8 cellular contexts compared by ENCODE assay signal in genomic region chr1:234771642-234772344, GRCh38.
DNase-seq lines count a peak whose midpoint lies in the region; ATAC-seq, FAIRE-seq and TF ChIP-seq lines count a peak whose summit lies in the region.

No MANE protein-coding gene starts in this region.

- no peaks in the 10 kb centered on the region for H3K9me1 ChIP-seq in keratinocyte (ENCODE audit: control insufficient read depth, extremely low read depth, insufficient read depth, low read length)

- dilution Hi-C loops in keratinocyte (cut with MboI; ENCODE audit: extremely low pct_ligation_motif_present, low sequenced_read_pairs): no loop called here

- no peak for FAIRE-seq in keratinocyte (lab: Jason Lieb, UNC)

- H4K20me1 ChIP-seq in SU-DHL-6 (ENCODE audit: low read depth, low read length) (no peaks in the 10 kb centered on the region), keratinocyte (ENCODE audit: control insufficient read depth, extremely low read depth, insufficient read depth, low read length) (no peaks in the 10 kb centered on the region)

- H3K4me1 ChIP-seq in keratinocyte (ENCODE audit: control insufficient read depth, extremely low read depth, insufficient read depth, low read length): peaks cover 16% of the 10 kb centered on the region

- peak overlapping the region; percentile 64 for H3K4me2 ChIP-seq in SU-DHL-6 (ENCODE audit: low read depth, low read length, poor library complexity, severe bottlenecking)
- H3K4me2 ChIP-seq in keratinocyte (ENCODE audit: control insufficient read depth, extremely low read depth, insufficient read depth, low read depth, low read length): peak overlapping the region; percentile 31

- H3K9me2 ChIP-seq in SU-DHL-6 (replicated peaks; ENCODE audit: insufficient read depth, low read length): no peaks in the 10 kb centered on the region

- H3K27ac ChIP-seq in HL-60 (replicated peaks): peak overlapping the region; percentile 99
- H3K27ac ChIP-seq in SU-DHL-6 (ENCODE audit: low read depth, low read length): peak overlapping the region; percentile 84
- peak overlapping the region; percentile 68 for H3K27ac ChIP-seq in keratinocyte (ENCODE audit: control insufficient read depth, insufficient read depth, low read length)

- H2AFZ ChIP-seq in SU-DHL-6 (ENCODE audit: low read depth, low read length, severe bottlenecking) (peak overlapping the region; percentile 82), keratinocyte (ENCODE audit: control insufficient read depth, low read length) (no peak overlapping the region)

- H3K9ac ChIP-seq in SU-DHL-6 (ENCODE audit: low read length) (peak overlapping the region; percentile 43), keratinocyte (ENCODE audit: control insufficient read depth, extremely low read depth, insufficient read depth, low read length) (peak overlapping the region; percentile 49)

- H3K79me2 ChIP-seq in SU-DHL-6 (ENCODE audit: insufficient read depth, low read length): no peaks in the 10 kb centered on the region
- H3K79me2 ChIP-seq in keratinocyte (ENCODE audit: control insufficient read depth, insufficient read depth, low read length): no peaks in the 10 kb centered on the region

- no peak for ATAC-seq in GM21423 (IDR thresholded peaks at IDR 0.05; ENCODE audit: unreplicated experiment)

- H3K27me3 ChIP-seq in HL-60 (ENCODE audit: insufficient read depth, poor library complexity, severe bottlenecking) (no peaks in the 10 kb centered on the region), SU-DHL-6 (ENCODE audit: low read length) (no peaks in the 10 kb centered on the region), keratinocyte (ENCODE audit: control insufficient read depth, extremely low read depth, insufficient read depth, low read length) (peaks cover 7% of the 10 kb centered on the region)

- H3K4me3 ChIP-seq in HL-60 (replicated peaks; ENCODE audit: insufficient read depth, low read length) (no peak overlapping the region), SU-DHL-6 (ENCODE audit: insufficient read depth, low read length, poor library complexity, severe bottlenecking) (peak overlapping the region; percentile 29), keratinocyte (ENCODE audit: control insufficient read depth in 2 of 3, extremely low read depth in 1 of 3, insufficient read depth in 2 of 3, low read depth in 1 of 3, low read length in 3 of 3) (no peak overlapping the region)

- peaks cover 16% of the 10 kb centered on the region for H3F3A ChIP-seq in SU-DHL-6 (ENCODE audit: insufficient read depth)

- peak; percentile 73 for DNase-seq in CD1c-positive myeloid dendritic cell (ENCODE audit: extremely low spot score)
- peak; percentile 42 to 49 for DNase-seq in HL-60 (ENCODE audit: low read depth in 1 of 2, low spot score in 1 of 2)
- DNase-seq in keratinocyte (ENCODE audit: low read depth, low spot score): no peak
- no peak for DNase-seq in NCI-H526 (lab: John Stamatoyannopoulos, UW)
- DNase-seq in superior temporal gyrus (ENCODE audit: extremely low spot score): no peak
- DNase-seq in NCI-H2227 treated with DMSO at 0.1 percent for 48 hours (lab: John Stamatoyannopoulos, UW): no peak

- H3K9me3 ChIP-seq in SU-DHL-6 (ENCODE audit: insufficient read depth, low read length): no peaks in the 10 kb centered on the region
- H3K9me3 ChIP-seq in keratinocyte (ENCODE audit: control insufficient read depth, low read depth, low read length): peaks cover 3% of the 10 kb centered on the region

- TF ChIP-seq CTCF in HL-60 (IDR thresholded peaks at IDR 0.05; ENCODE audit: insufficient read depth, low read length): no peak
- no peak for TF ChIP-seq CTCF in SU-DHL-6 (IDR thresholded peaks at IDR 0.05; ENCODE audit: insufficient read depth, low read length, poor library complexity, severe bottlenecking)
- TF ChIP-seq CTCF in keratinocyte (optimal IDR thresholded peaks at IDR 0.05 in 1 of 3, IDR thresholded peaks at IDR 0.05 in 1 of 3, conservative IDR thresholded peaks at IDR 0.05 in 1 of 3; ENCODE audit: extremely low read depth in 1 of 3, insufficient read depth in 2 of 3, low read length in 3 of 3): no peak

- H3K36me3 ChIP-seq in SU-DHL-6 (ENCODE audit: low read length): no peaks in the 10 kb centered on the region
- H3K36me3 ChIP-seq in keratinocyte (ENCODE audit: control insufficient read depth in 2 of 2, extremely low read depth in 1 of 2, insufficient read depth in 2 of 2, low read length in 2 of 2): no peaks in the 10 kb centered on the region

Comparison
In these comparisons a context has a peak if more than half of its experiments do, and no peak if none do; other contexts are left out.
1. DNase-seq: peak in CD1c-positive myeloid dendritic cell (single experiment) and HL-60 (2 of 2); none in keratinocyte (single experiment), NCI-H526 (0 of 2), superior temporal gyrus (single experiment) and NCI-H2227 treated with DMSO at 0.1 percent for 48 hours (single experiment).
2. Peak in every context shown above with its lines, with median percentiles within 50 percentile points of each other: H3K27ac ChIP-seq.